Comparison of ENCODE assay signal across 6 cellular contexts in genomic region chr13:111418101-111418500, GRCh38.
"Had no signal": no experiment of that assay in that cellular context is flagged by ENCODE, and none has a peak within 500 bp of the region (broad histone marks: within the 10 kb centered on the region; RNA-seq: fewer than 3 reads in every experiment).

No MANE protein-coding gene starts in this region.

- H3K9ac ChIP-seq: GM23248 had no signal

- H2AFZ ChIP-seq: GM23248 had no signal

- H3K27ac ChIP-seq: GM23248, HL-60 had no signal

- H3K4me3 ChIP-seq: GM23248 had no signal

- H3K27ac Mint-ChIP-seq: H9, IgD-negative memory B cell had no signal

- H3K9me3 Mint-ChIP-seq: H9, IgD-negative memory B cell had no signal

- H3K36me3 Mint-ChIP-seq: IgD-negative memory B cell had no signal

- H3K4me1 Mint-ChIP-seq: IgD-negative memory B cell had no signal

- DNase-seq: GM23248, H9, HCEC 1CT had no signal

- ATAC-seq: HepG2 had no signal
